24 cellular contexts compared by ENCODE assay signal in genomic region chr2:168015274-168015953, GRCh38.
"Had no signal": no experiment of that assay in that cellular context is flagged by ENCODE, and none has a peak within 500 bp of the region (broad histone marks: within the 10 kb centered on the region; RNA-seq: fewer than 3 reads in every experiment).

No MANE protein-coding gene starts in this region.

- DNase-seq: activated CD4-positive, alpha-beta memory T cell treated with anti-CD3 and anti-CD28 coated beads for 36 hours; activated CD4-positive, alpha-beta T cell treated with anti-CD3 and anti-CD28 coated beads, Interleukin-2, amount 10 ng/mL, durations not matched to agents 24 days and 14 days; activated CD4-positive, CD25-positive, alpha-beta regulatory T cell treated with anti-CD3 and anti-CD28 coated beads, Interleukin-2, amount 50 U/mL, for 72 hours; activated CD8-positive, alpha-beta memory T cell treated with anti-CD3 and anti-CD28 coated beads, Interleukin-2, amount 50 U/mL, for 48 hours; activated gamma-delta T cell treated with Interleukin-2 at 50 U/mL for 16 hours; activated naive CD4-positive, alpha-beta T cell treated with anti-CD3 and anti-CD28 coated beads, Interleukin-2, amount 50 U/mL, for 16 hours; activated T-cell treated with anti-CD3 and anti-CD28 coated beads, Interleukin-2, amount 50 U/mL, for 24 hours; amniotic stem cell; brain microvascular endothelial cell; effector CD4-positive, alpha-beta T cell; esophagus squamous epithelium; foreskin melanocyte; kidney; left colon; naive thymus-derived CD8-positive, alpha-beta T cell; pancreas; right cardiac atrium; stimulated activated CD4-positive, alpha-beta T cell treated with anti-CD3 and anti-CD28 coated beads, Interleukin-15, amount 100 ng/mL, for 24 hours; stimulated activated CD4-positive, alpha-beta T cell treated with anti-CD3 and anti-CD28 coated beads, Interleukin-2, amount 100 ng/mL, for 24 hours; stimulated activated naive CD4-positive, alpha-beta T cell treated with Interleukin-2 at 50 U/mL for 16 hours; T-helper 17 cell; trophoblast cell had no signal

- H3K9me3 ChIP-seq: esophagus squamous epithelium, pancreas, thoracic aorta had no signal

- H3K27me3 ChIP-seq: brain microvascular endothelial cell, esophagus squamous epithelium, pancreas had no signal

- H3K36me3 ChIP-seq: thoracic aorta had no signal

- H3K4me3 ChIP-seq: esophagus squamous epithelium, pancreas, thoracic aorta had no signal

- H3K4me1 ChIP-seq: esophagus squamous epithelium, pancreas had no signal

- H3K27ac ChIP-seq: brain microvascular endothelial cell, epithelial cell of prostate, esophagus squamous epithelium, pancreas, thoracic aorta had no signal
